Comparison of ENCODE assay signal across 1 cellular context in the genomic region with DNA sequence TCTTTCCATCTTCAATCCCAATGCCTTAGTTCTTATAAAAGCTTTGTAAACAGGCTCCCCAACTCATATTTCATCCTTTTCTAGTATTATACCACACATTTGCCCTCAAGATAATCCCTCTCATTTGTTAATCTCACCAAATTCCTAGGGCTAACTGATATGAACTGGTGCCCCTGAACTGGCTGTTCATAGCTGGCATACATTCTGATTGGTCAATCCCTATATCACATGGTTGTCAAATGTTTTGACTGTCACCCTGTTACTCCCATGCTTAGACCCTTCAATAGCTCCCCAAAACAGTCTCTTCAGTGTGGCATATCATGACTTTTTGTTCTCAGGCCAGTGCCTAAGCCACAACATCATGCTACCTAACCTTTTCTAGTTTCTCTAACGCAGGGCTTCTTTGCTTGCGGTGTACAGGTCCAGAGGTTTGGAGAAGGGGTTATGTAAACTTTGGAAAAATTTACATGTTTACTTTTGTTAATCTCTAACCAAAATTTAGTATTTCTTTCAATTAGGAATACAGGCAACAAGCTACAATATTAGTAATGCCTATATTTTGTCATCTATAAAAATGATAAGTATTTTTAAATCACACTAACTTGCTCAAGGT.
TF ChIP-seq lines count a peak whose summit lies in the region.

No MANE protein-coding gene starts in this region.

TF ChIP-seq in HepG2, 621 proteins besides CTCF, POLR2A, EP300 and RAD21 (continued from another document):
- TF ChIP-seq, protein P1, sequence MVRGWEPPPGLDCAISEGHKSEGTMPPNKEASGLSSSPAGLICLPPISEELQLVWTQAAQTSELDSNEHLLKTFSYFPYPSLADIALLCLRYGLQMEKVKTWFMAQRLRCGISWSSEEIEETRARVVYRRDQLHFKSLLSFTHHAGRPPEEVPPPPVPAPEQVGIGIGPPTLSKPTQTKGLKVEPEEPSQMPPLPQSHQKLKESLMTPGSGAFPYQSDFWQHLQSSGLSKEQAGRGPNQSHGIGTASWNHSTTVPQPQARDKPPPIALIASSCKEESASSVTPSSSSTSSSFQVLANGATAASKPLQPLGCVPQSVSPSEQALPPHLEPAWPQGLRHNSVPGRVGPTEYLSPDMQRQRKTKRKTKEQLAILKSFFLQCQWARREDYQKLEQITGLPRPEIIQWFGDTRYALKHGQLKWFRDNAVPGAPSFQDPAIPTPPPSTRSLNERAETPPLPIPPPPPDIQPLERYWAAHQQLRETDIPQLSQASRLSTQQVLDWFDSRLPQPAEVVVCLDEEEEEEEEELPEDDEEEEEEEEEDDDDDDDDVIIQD (CRISPR knock-in tag; IDR thresholded peaks at IDR 0.05; ENCODE audit: low read depth) = peak; percentile 38; the same call in 1 of the 2 replicates
- TF ChIP-seq PRDM10 (CRISPR knock-in tag; IDR thresholded peaks at IDR 0.05; ENCODE audit: low read depth) (no peak), NFE2 (CRISPR knock-in tag; IDR thresholded peaks at IDR 0.05) (no peak), TAF15 (IDR thresholded peaks at IDR 0.05; ENCODE audit: low read depth, low read length, poor library complexity, severe bottlenecking) (no peak), ZFP62 (CRISPR knock-in tag; IDR thresholded peaks at IDR 0.05) (no peak), ZNF17 (CRISPR knock-in tag; IDR thresholded peaks at IDR 0.05) (no peak), SAFB2 (CRISPR knock-in tag; IDR thresholded peaks at IDR 0.05; ENCODE audit: borderline replicate concordance, low read depth) (no peak), NR2F6 (IDR thresholded peaks at IDR 0.05) (peak; percentile 37; the same call in 1 of the 2 replicates), NR2F6 (CRISPR knock-in tag; IDR thresholded peaks at IDR 0.05) (no peak), ZBTB37 (CRISPR knock-in tag; IDR thresholded peaks at IDR 0.05) (no peak), YY1 (IDR thresholded peaks at IDR 0.05; ENCODE audit: insufficient read depth, insufficient replicate concordance, low read depth, low read length) (no peak), ELF1 (CRISPR knock-in tag; IDR thresholded peaks at IDR 0.05) (no peak), IKZF1 (IDR thresholded peaks at IDR 0.05) (no peak), HNRNPK (IDR thresholded peaks at IDR 0.05; ENCODE audit: low read depth, low read length, poor library complexity, severe bottlenecking) (no peak), DNMT1 (CRISPR knock-in tag; IDR thresholded peaks at IDR 0.05) (no peak), SOX6 (IDR thresholded peaks at IDR 0.05) (no peak), SOX6 (CRISPR knock-in tag; IDR thresholded peaks at IDR 0.05) (no peak), ZNF75D (CRISPR knock-in tag; IDR thresholded peaks at IDR 0.05; ENCODE audit: borderline replicate concordance) (no peak), MTF1 (CRISPR knock-in tag; IDR thresholded peaks at IDR 0.05) (no peak), ZNF547 (CRISPR knock-in tag; IDR thresholded peaks at IDR 0.05) (no peak), ZNF562 (CRISPR knock-in tag; IDR thresholded peaks at IDR 0.05; ENCODE audit: borderline replicate concordance) (no peak), SRSF1 (optimal IDR thresholded peaks at IDR 0.05; ENCODE audit: low read depth, low read length) (no peak)
- TF ChIP-seq, protein P2, sequence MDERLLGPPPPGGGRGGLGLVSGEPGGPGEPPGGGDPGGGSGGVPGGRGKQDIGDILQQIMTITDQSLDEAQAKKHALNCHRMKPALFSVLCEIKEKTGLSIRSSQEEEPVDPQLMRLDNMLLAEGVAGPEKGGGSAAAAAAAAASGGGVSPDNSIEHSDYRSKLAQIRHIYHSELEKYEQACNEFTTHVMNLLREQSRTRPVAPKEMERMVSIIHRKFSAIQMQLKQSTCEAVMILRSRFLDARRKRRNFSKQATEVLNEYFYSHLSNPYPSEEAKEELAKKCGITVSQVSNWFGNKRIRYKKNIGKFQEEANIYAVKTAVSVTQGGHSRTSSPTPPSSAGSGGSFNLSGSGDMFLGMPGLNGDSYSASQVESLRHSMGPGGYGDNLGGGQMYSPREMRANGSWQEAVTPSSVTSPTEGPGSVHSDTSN (CRISPR knock-in tag; IDR thresholded peaks at IDR 0.05) = no peak
TF ChIP-seq in HepG2: peak in this region for 5.
